Comparison of ENCODE assay signal across 28 cellular contexts in genomic region chr17:32826076-32826475, GRCh38.
"Had no signal": no experiment of that assay in that cellular context is flagged by ENCODE, and none has a peak within 500 bp of the region (broad histone marks: within the 10 kb centered on the region; RNA-seq: fewer than 3 reads in every experiment).

No MANE protein-coding gene starts in this region.

- H3K9me3 Mint-ChIP-seq: effector memory CD8-positive, alpha-beta T cell; immature natural killer cell; memory B cell; nephron progenitor cell; stimulated activated naive B cell treated with anti-CD40 and anti-IgM and Interleukin-4, amounts not matched to agents 10 μg/mL and 1 μg/mL and 100 μg/mL, for 72 hours; stimulated activated naive CD8-positive, alpha-beta T cell treated with anti-CD3 and anti-CD28 coated beads, Interleukin-15, Interleukin-2, amounts not matched to agents 100 ng/mL and 50 ng/mL, for 24 hours had no signal

- H3K9me3 ChIP-seq: esophagus squamous epithelium, heart right ventricle, lower lobe of right lung, right lobe of liver, thoracic aorta, vagina had no signal

- H3K4me3 ChIP-seq: esophagus squamous epithelium, heart right ventricle, lower lobe of right lung, right lobe of liver, thoracic aorta, vagina had no signal

- H3K27ac Mint-ChIP-seq: effector memory CD8-positive, alpha-beta T cell; immature natural killer cell; memory B cell; naive thymus-derived CD8-positive, alpha-beta T cell; nephron progenitor cell; progenitor cell of endocrine pancreas; stimulated activated naive B cell treated with anti-CD40 and anti-IgM and Interleukin-4, amounts not matched to agents 10 μg/mL and 1 μg/mL and 100 μg/mL, for 72 hours; stimulated activated naive CD8-positive, alpha-beta T cell treated with anti-CD3 and anti-CD28 coated beads, Interleukin-15, Interleukin-2, amounts not matched to agents 100 ng/mL and 50 ng/mL, for 24 hours had no signal

- H3K9ac ChIP-seq: parathyroid adenoma had no signal

- H3K4me3 Mint-ChIP-seq: effector memory CD8-positive, alpha-beta T cell; immature natural killer cell; memory B cell; naive thymus-derived CD8-positive, alpha-beta T cell; nephron progenitor cell; stimulated activated naive B cell treated with anti-CD40 and anti-IgM and Interleukin-4, amounts not matched to agents 10 μg/mL and 1 μg/mL and 100 μg/mL, for 72 hours; stimulated activated naive CD8-positive, alpha-beta T cell treated with anti-CD3 and anti-CD28 coated beads, Interleukin-15, Interleukin-2, amounts not matched to agents 100 ng/mL and 50 ng/mL, for 24 hours had no signal

- ATAC-seq: effector memory CD8-positive, alpha-beta T cell; heart right ventricle; left ventricle myocardium superior; lower lobe of right lung; naive thymus-derived CD8-positive, alpha-beta T cell; right lobe of liver; stimulated activated naive B cell treated with anti-CD40 and anti-IgM and Interleukin-4, amounts not matched to agents 10 μg/mL and 1 μg/mL and 100 μg/mL, for 72 hours had no signal

- H3K36me3 Mint-ChIP-seq: immature natural killer cell; memory B cell; stimulated activated naive B cell treated with anti-CD40 and anti-IgM and Interleukin-4, amounts not matched to agents 10 μg/mL and 1 μg/mL and 100 μg/mL, for 72 hours had no signal

- H3K27me3 Mint-ChIP-seq: memory B cell, progenitor cell of endocrine pancreas had no signal

- H3K4me1 ChIP-seq: parathyroid adenoma had no signal

- H3K36me3 ChIP-seq: esophagus squamous epithelium, heart right ventricle, lower lobe of right lung, right lobe of liver, thoracic aorta, vagina had no signal

- DNase-seq: cortex of kidney; effector memory CD8-positive, alpha-beta T cell; erythroblast; esophagus squamous epithelium; foreskin melanocyte; glutamatergic neuron; heart right ventricle; hypothalamus; immature natural killer cell; islet precursor cell; kidney glomerular epithelial cell; left ventricle myocardium superior; lower lobe of right lung; naive thymus-derived CD8-positive, alpha-beta T cell; nephron progenitor cell; occipital lobe; right lobe of liver; small intestine; stimulated activated CD4-positive, alpha-beta T cell treated with anti-CD3 and anti-CD28 coated beads, Interleukin-15, amount 100 ng/mL, for 24 hours; stimulated activated CD4-positive, alpha-beta T cell treated with anti-CD3 and anti-CD28 coated beads, Interleukin-2, amount 100 ng/mL, for 48 hours; stimulated activated naive B cell treated with anti-CD40 and anti-IgM and Interleukin-4, amounts not matched to agents 10 μg/mL and 1 μg/mL and 100 μg/mL, for 72 hours; trophoblast cell had no signal

- H3K27me3 ChIP-seq: esophagus squamous epithelium, right lobe of liver, vagina had no signal

- H3K27ac ChIP-seq: esophagus squamous epithelium, heart right ventricle, lower lobe of right lung, parathyroid adenoma, right lobe of liver, vagina had no signal
